In the genomic region with DNA sequence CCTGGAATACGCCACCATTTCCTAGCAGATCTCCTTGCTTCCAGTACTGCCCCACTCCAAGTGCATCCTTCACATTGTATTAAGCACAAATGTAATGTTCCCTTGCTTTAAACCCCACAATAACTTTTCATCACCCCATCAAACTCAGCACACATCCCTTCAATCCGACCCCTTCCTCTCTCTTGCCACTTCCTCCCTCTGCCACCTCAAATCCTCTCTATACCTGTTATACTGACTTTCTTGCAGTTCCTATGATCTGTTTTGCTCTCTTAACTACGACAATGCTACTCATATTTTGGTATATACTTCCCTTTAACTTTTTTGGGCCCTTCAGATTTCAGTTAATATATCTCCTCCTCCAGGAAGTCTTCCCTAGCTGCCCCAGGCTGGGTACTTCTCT, we compare ENCODE assay signal across 1 cellular context.
TF ChIP-seq lines count a peak whose summit lies in the region.

No MANE protein-coding gene starts in this region.

TF ChIP-seq in GM23338, 12 proteins besides CTCF, POLR2A, EP300 and RAD21 (continued from another document):
- TF ChIP-seq ZNF462 (CRISPR knock-in tag; IDR thresholded peaks at IDR 0.05) (no peak), JUNB (IDR thresholded peaks at IDR 0.05; ENCODE audit: unreplicated experiment) (no peak), ZNF331 (CRISPR knock-in tag; IDR thresholded peaks at IDR 0.05; ENCODE audit: low read depth) (no peak), CREB1 (CRISPR knock-in tag; IDR thresholded peaks at IDR 0.05; ENCODE audit: low read depth) (no peak), EZH2phosphoT487 (IDR thresholded peaks at IDR 0.05; ENCODE audit: unreplicated experiment) (no peak)
- TF ChIP-seq, protein P1, sequence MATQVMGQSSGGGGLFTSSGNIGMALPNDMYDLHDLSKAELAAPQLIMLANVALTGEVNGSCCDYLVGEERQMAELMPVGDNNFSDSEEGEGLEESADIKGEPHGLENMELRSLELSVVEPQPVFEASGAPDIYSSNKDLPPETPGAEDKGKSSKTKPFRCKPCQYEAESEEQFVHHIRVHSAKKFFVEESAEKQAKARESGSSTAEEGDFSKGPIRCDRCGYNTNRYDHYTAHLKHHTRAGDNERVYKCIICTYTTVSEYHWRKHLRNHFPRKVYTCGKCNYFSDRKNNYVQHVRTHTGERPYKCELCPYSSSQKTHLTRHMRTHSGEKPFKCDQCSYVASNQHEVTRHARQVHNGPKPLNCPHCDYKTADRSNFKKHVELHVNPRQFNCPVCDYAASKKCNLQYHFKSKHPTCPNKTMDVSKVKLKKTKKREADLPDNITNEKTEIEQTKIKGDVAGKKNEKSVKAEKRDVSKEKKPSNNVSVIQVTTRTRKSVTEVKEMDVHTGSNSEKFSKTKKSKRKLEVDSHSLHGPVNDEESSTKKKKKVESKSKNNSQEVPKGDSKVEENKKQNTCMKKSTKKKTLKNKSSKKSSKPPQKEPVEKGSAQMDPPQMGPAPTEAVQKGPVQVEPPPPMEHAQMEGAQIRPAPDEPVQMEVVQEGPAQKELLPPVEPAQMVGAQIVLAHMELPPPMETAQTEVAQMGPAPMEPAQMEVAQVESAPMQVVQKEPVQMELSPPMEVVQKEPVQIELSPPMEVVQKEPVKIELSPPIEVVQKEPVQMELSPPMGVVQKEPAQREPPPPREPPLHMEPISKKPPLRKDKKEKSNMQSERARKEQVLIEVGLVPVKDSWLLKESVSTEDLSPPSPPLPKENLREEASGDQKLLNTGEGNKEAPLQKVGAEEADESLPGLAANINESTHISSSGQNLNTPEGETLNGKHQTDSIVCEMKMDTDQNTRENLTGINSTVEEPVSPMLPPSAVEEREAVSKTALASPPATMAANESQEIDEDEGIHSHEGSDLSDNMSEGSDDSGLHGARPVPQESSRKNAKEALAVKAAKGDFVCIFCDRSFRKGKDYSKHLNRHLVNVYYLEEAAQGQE (IDR thresholded peaks at IDR 0.05; ENCODE audit: unreplicated experiment) = no peak
